21 cellular contexts compared by ENCODE assay signal in genomic region chr22:50280022-50280707, GRCh38. TPM values are rescaled to one million over a fixed set of nuclear protein-coding genes. Genes with fewer than 3 reads are reported as not detected.
DNase-seq lines count a peak whose midpoint lies in the region; FAIRE-seq and TF ChIP-seq lines count a peak whose summit lies in the region.
"Had no signal": no experiment of that assay in that cellular context is flagged by ENCODE, and none has a peak within 500 bp of the region (broad histone marks: within the 10 kb centered on the region; RNA-seq: fewer than 3 reads in every experiment).

No MANE protein-coding gene starts in this region.

- H3K9me3 ChIP-seq in H1 (ENCODE audit: insufficient read depth in 2 of 2, low read depth in 1 of 2, low read length in 1 of 2), result peaks cover 7 to 24% of the 10 kb centered on the region in 2 experiments; a peak in 3 of 4 replicates
- H3K9me3 ChIP-seq in stomach, result no peaks in the 10 kb centered on the region
- H3K9me3 ChIP-seq: BLaER1, HAP-1 had no signal

- DNase-seq in RWPE1 (ENCODE audit: low spot score), result no peak
- DNase-seq in H1 (ENCODE audit: low read depth in 1 of 2, low spot score in 2 of 2), result no peak
- DNase-seq in stomach, result peak; percentile 82
- DNase-seq in NK-92 treated with Interleukin-12 subunit alpha and Interleukin-12 subunit beta, amount 100 ng/mL, for 24 hours (lab: John Stamatoyannopoulos, UW), result no peak
- DNase-seq in NCI-H446 treated with DMSO at 0.1 percent for 48 hours (lab: John Stamatoyannopoulos, UW), result no peak
- DNase-seq in SKM-1 treated with dmso at 0.1 percent for 144 hours (lab: John Stamatoyannopoulos, UW; ENCODE audit: unreplicated experiment), result no peak
- DNase-seq: CD4-positive, CD25-positive, alpha-beta regulatory T cell; CD8-positive, alpha-beta T cell; DMS53; DMS79 treated with DMSO at 0.1 percent for 48 hours; GF-D8 had no signal

- no peak overlapping the region for H3K4me3 ChIP-seq in H1 (ENCODE audit: extremely low read depth in 1 of 4, insufficient read depth in 2 of 4, low read depth in 3 of 4, low read length in 4 of 4)
- no peak overlapping the region for H3K4me3 ChIP-seq in stomach
- H3K4me3 ChIP-seq: BLaER1, GM23338, HAP-1 had no signal

- H3K36me3 ChIP-seq in H1 (ENCODE audit: control insufficient read depth in 2 of 4, insufficient read depth in 4 of 4, low read length in 3 of 4) (peaks cover 24 to 91% (median 49%) of the 10 kb centered on the region in 4 experiments), stomach (peaks cover 95 to 99% (median 98%) of the 10 kb centered on the region in 4 donors)

- H3K23ac ChIP-seq in H1 (ENCODE audit: insufficient read length), result no peak overlapping the region

- in situ Hi-C loops in GM18951 (cut with MboI; ENCODE audit: low sequenced_read_pairs, unreplicated experiment), result no loop called here

- POLR2A ChIA-PET in RWPE1 (lab: Yijun Ruan, JAX; ENCODE audit: low non-redundant PET) (no interaction called here), H1 (lab: Charles Lee; ENCODE audit: partially characterized antibody) (interaction anchor here (0.7 to 1.2 kb wide), 3 partner anchors 13 to 42 kb away, joined by 3 to 4 read pairs (median 3); no protein-coding TSS in a partner anchor)

- no peak overlapping the region for H3K56ac ChIP-seq in H1 (replicated peaks; ENCODE audit: insufficient read length, low read depth, low read length)

- no peak overlapping the region for H2AFZ ChIP-seq in H1 (ENCODE audit: low read length)
- H2AFZ ChIP-seq: GM23338 had no signal

- H3K79me1 ChIP-seq in H1 (ENCODE audit: low read depth, low read length), result no peaks in the 10 kb centered on the region

- no peak overlapping the region for H4K91ac ChIP-seq in H1 (replicated peaks; ENCODE audit: insufficient read length, low read length)

- no peak overlapping the region for H2BK15ac ChIP-seq in H1 (ENCODE audit: low read length)

- H2BK5ac ChIP-seq in H1 (ENCODE audit: low read depth, low read length), result no peak overlapping the region

- 95% methylated on average over 15 of the region's 38 CpGs; no CpG with 5 or more reads in 1 of the 2 experiments for WGBS in H1 (ENCODE audit: extremely low coverage in 1 of 2, insufficient coverage in 1 of 2, insufficient read length in 1 of 2, insufficient replicate concordance in 2 of 2, low coverage in 1 of 2, low lambda C conversion rate in 2 of 2, missing lambda C conversion rate in 1 of 2), 2 experiments
- WGBS in stomach, 5 donors, result 30 to 58% (median 46%) methylated on average over 31 to 38 of the region's 38 CpGs

- TF ChIP-seq CTCF in RWPE1 (conservative IDR thresholded peaks at IDR 0.05; ENCODE audit: low read depth) (no peak), H1 (IDR thresholded peaks at IDR 0.05; ENCODE audit: control extremely low read depth in 1 of 3, insufficient read depth in 1 of 3, low read depth in 1 of 3, low read length in 3 of 3) (no peak), stomach (IDR thresholded peaks at IDR 0.05) (no peak)

- CTCF ChIA-PET in RWPE1 (lab: Yijun Ruan, JAX) (interaction anchor here (0.6 kb wide), 1 partner anchor 45 kb away, joined by 3 read pairs; no protein-coding TSS in a partner anchor), H1 (lab: Charles Lee; ENCODE audit: partially characterized antibody) (interaction anchor here (0.8 to 3.5 kb wide), 6 partner anchors 11 to 364 kb away, joined by 3 to 12 read pairs (median 4); no protein-coding TSS in a partner anchor)

- peak; percentile 15 for TF ChIP-seq POLR2A in GM18951 (IDR thresholded peaks at IDR 0.05; ENCODE audit: extremely low read depth, insufficient read depth, insufficient read length)
- no peak for TF ChIP-seq POLR2A in H1 (IDR thresholded peaks at IDR 0.05; ENCODE audit: control extremely low read depth in 1 of 2, low read depth in 2 of 2, low read length in 2 of 2)
- no peak for TF ChIP-seq POLR2A in stomach (IDR thresholded peaks at IDR 0.05)

- H2BK20ac ChIP-seq in H1 (ENCODE audit: low read length), result no peak overlapping the region

- H3K14ac ChIP-seq in H1 (ENCODE audit: insufficient read length), result no peak overlapping the region

- H3K4me1 ChIP-seq in H1 (replicated peaks in 1 of 4; ENCODE audit: control insufficient read depth in 3 of 4, insufficient read depth in 4 of 4, low read length in 3 of 4), result peaks cover 0 to 2% (median 0%) of the 10 kb centered on the region in 4 experiments; a peak in 2 of 7 replicates
- H3K4me1 ChIP-seq in stomach, result peaks cover 34 to 78% (median 58%) of the 10 kb centered on the region in 4 donors
- H3K4me1 ChIP-seq: HAP-1 had no signal

- H3K18ac ChIP-seq in H1 (ENCODE audit: extremely low read depth, low read length), result no peak overlapping the region

- no peak overlapping the region for H2AK5ac ChIP-seq in H1 (ENCODE audit: low read depth, low read length)

- H3K79me2 ChIP-seq in H1 (ENCODE audit: control insufficient read depth in 1 of 2, insufficient read depth in 2 of 2, low read length in 2 of 2), result no peaks in the 10 kb centered on the region

- H2BK12ac ChIP-seq in H1 (ENCODE audit: low read depth, low read length), result no peak overlapping the region

- peaks cover 2 to 6% of the 10 kb centered on the region in 2 experiments for H4K20me1 ChIP-seq in H1 (replicated peaks in 1 of 2; ENCODE audit: control insufficient read depth in 1 of 2, insufficient read depth in 2 of 2, low read length in 2 of 2)

- H3K23me2 ChIP-seq in H1 (ENCODE audit: low read depth, low read length), result no peaks in the 10 kb centered on the region

- H3K9ac ChIP-seq in H1 (replicated peaks in 1 of 4; ENCODE audit: extremely low read depth in 1 of 4, low read depth in 3 of 4, low read length in 3 of 4), result no peak overlapping the region
- H3K9ac ChIP-seq: BLaER1 had no signal

- no peak overlapping the region for H3K4me2 ChIP-seq in H1 (ENCODE audit: insufficient read depth in 1 of 2, low read depth in 2 of 2, low read length in 2 of 2)
- H3K4me2 ChIP-seq: BLaER1, GM23338 had no signal

- no peaks in the 10 kb centered on the region for H3K27me3 ChIP-seq in H1 (replicated peaks in 1 of 4; ENCODE audit: control insufficient read depth in 3 of 4, extremely low read depth in 1 of 4, insufficient read depth in 3 of 4, low read length in 3 of 4)
- no peaks in the 10 kb centered on the region for H3K27me3 ChIP-seq in stomach
- H3K27me3 ChIP-seq: BLaER1 had no signal

- TF ChIP-seq RAD21 in H1 (IDR thresholded peaks at IDR 0.05 in 1 of 2, conservative IDR thresholded peaks at IDR 0.05 in 1 of 2; ENCODE audit: low read depth in 2 of 2, low read length in 2 of 2), result no peak

- H4K5ac ChIP-seq in H1 (ENCODE audit: insufficient read length, low read depth, low read length), result no peak overlapping the region

- TF ChIP-seq EP300 in H1 (IDR thresholded peaks at IDR 0.05; ENCODE audit: borderline replicate concordance in 1 of 2, low read depth in 2 of 2, low read length in 2 of 2), result no peak
- TF ChIP-seq EP300 in stomach (IDR thresholded peaks at IDR 0.05), result no peak

- no peak overlapping the region for H2BK120ac ChIP-seq in H1 (replicated peaks; ENCODE audit: low read depth, low read length)

- no peak for FAIRE-seq in H1 (lab: Jason Lieb, UNC)
- FAIRE-seq: A204.1, GM12891, GM18507, H54 had no signal

- peak overlapping the region; percentile 91 for H3K27ac ChIP-seq in RWPE1
- H3K27ac ChIP-seq in H1 (ENCODE audit: low read depth, low read length), result no peak overlapping the region
- H3K27ac ChIP-seq in stomach, result peak overlapping the region; percentile 84 to 95 (median 92)
- H3K27ac ChIP-seq: 22Rv1, BLaER1, C4-2B had no signal

- H3K4ac ChIP-seq in H1 (replicated peaks; ENCODE audit: insufficient read length, low read depth, low read length), result no peak overlapping the region

- intact Hi-C loops in stomach (cut with DNase I; ENCODE audit: low total_unique reads), result no loop called here

- H4K8ac ChIP-seq in H1 (ENCODE audit: extremely low read depth, insufficient read depth, low read length), result no peak overlapping the region; the same call in 1 of the 2 replicates

RNA-seq across cellular contexts. Expression of gene MAPK11, which starts 10.0 kb away (rescaled TPM):
- 1.5 TPM in 2 replicates for total RNA-seq in H1 (2021; fragmentation: NEBNext Ultra II Directional; extraction: Animal tissue kit (Norgen Biotek cat#: 25700))
- polyA plus RNA-seq in H1 (2011; rRNA removed), result 0.70 and 1.5 TPM in 2 replicates
- 1.1 TPM for polyA plus RNA-seq in H1 (2011; cell fraction: cytosol; rRNA removed)
- polyA plus RNA-seq in H1 (2011; cell fraction: nucleus; rRNA removed), result 4.6 TPM
- polyA plus RNA-seq in H1 (2012, experiment 1 of 2), result 0.36 to 1.7 TPM (median 1.1 TPM) in 4 replicates
- polyA plus RNA-seq in H1 (2012, experiment 2 of 2), result 0.45 TPM
- 0.87 TPM for polyA plus RNA-seq in H1 (2013, experiment 1 of 2)
- polyA plus RNA-seq in H1 (2013, experiment 2 of 2), result 0.96 TPM
- polyA minus RNA-seq in H1 (2011; rRNA and poly(A)+ RNA removed), result 0.57 and 0.68 TPM in 2 replicates
- polyA minus RNA-seq in H1 (2011; cell fraction: cytosol; rRNA and poly(A)+ RNA removed), result not detected
- 1.00 TPM for polyA minus RNA-seq in H1 (2011; cell fraction: nucleus; rRNA and poly(A)+ RNA removed)
- total RNA-seq in stomach, result 10 to 100 TPM in 1 of 5 donors, 1 to 10 TPM in 2, under 1 TPM in 1, not detected in 1; 0.29 to 10.1 (median 5.7) TPM
- polyA plus RNA-seq in stomach, result 10 to 100 TPM in 2 of 3 donors, 1 to 10 TPM in 1; 8.5 to 13.6 (median 12.3) TPM

RNA-seq across cellular contexts. Expression of gene MAPK12, which starts 18.7 kb away (rescaled TPM):
- 15.6 and 20.3 TPM in 2 replicates for total RNA-seq in H1 (2021; fragmentation: NEBNext Ultra II Directional; extraction: Animal tissue kit (Norgen Biotek cat#: 25700))
- 17.3 and 25.9 TPM in 2 replicates for polyA plus RNA-seq in H1 (2011; rRNA removed)
- polyA plus RNA-seq in H1 (2011; cell fraction: cytosol; rRNA removed), result 24.5 TPM
- polyA plus RNA-seq in H1 (2011; cell fraction: nucleus; rRNA removed), result 83.3 TPM
- 13.2 to 20.0 TPM (median 18.2 TPM) in 4 replicates for polyA plus RNA-seq in H1 (2012, experiment 1 of 2)
- polyA plus RNA-seq in H1 (2012, experiment 2 of 2), result 15.2 TPM
- polyA plus RNA-seq in H1 (2013, experiment 1 of 2), result 14.5 TPM
- polyA plus RNA-seq in H1 (2013, experiment 2 of 2), result 11.9 TPM
- polyA minus RNA-seq in H1 (2011; rRNA and poly(A)+ RNA removed), result 8.8 and 9.6 TPM in 2 replicates
- polyA minus RNA-seq in H1 (2011; cell fraction: cytosol; rRNA and poly(A)+ RNA removed), result 11.2 TPM
- polyA minus RNA-seq in H1 (2011; cell fraction: nucleus; rRNA and poly(A)+ RNA removed), result 19.5 TPM
- total RNA-seq in stomach, result 10 to 100 TPM in 2 of 5 donors, 1 to 10 TPM in 3; 5.2 to 49.6 (median 9.3) TPM
- 1 to 10 TPM; 4.7 to 9.3 (median 7.1) TPM for polyA plus RNA-seq in stomach

RNA-seq across cellular contexts. Expression of gene PLXNB2, which starts 27.3 kb away (rescaled TPM):
- 92.8 and 106 TPM in 2 replicates for total RNA-seq in H1 (2021; fragmentation: NEBNext Ultra II Directional; extraction: Animal tissue kit (Norgen Biotek cat#: 25700))
- 58.3 and 83.3 TPM in 2 replicates for polyA plus RNA-seq in H1 (2011; rRNA removed)
- polyA plus RNA-seq in H1 (2011; cell fraction: cytosol; rRNA removed), result 58.5 TPM
- polyA plus RNA-seq in H1 (2011; cell fraction: nucleus; rRNA removed), result 226 TPM
- 63.1 to 97.9 TPM (median 90.3 TPM) in 4 replicates for polyA plus RNA-seq in H1 (2012, experiment 1 of 2)
- 97.7 TPM for polyA plus RNA-seq in H1 (2012, experiment 2 of 2)
- polyA plus RNA-seq in H1 (2013, experiment 1 of 2), result 115 TPM
- 92.5 TPM for polyA plus RNA-seq in H1 (2013, experiment 2 of 2)
- 71.0 and 71.3 TPM in 2 replicates for polyA minus RNA-seq in H1 (2011; rRNA and poly(A)+ RNA removed)
- polyA minus RNA-seq in H1 (2011; cell fraction: cytosol; rRNA and poly(A)+ RNA removed), result 70.6 TPM
- 62.9 TPM for polyA minus RNA-seq in H1 (2011; cell fraction: nucleus; rRNA and poly(A)+ RNA removed)
- 100 to 1,000 TPM; 105 to 648 (median 400) TPM for total RNA-seq in stomach
- 100 to 1,000 TPM in 2 of 3 donors, 10 to 100 TPM in 1; 50.3 to 197 (median 147) TPM for polyA plus RNA-seq in stomach

RNA-seq across cellular contexts. Expression of gene HDAC10, which starts 29.1 kb away (rescaled TPM):
- 21.2 and 26.4 TPM in 2 replicates for total RNA-seq in H1 (2021; fragmentation: NEBNext Ultra II Directional; extraction: Animal tissue kit (Norgen Biotek cat#: 25700))
- polyA plus RNA-seq in H1 (2011; rRNA removed), result 11.2 and 18.8 TPM in 2 replicates
- 11.2 TPM for polyA plus RNA-seq in H1 (2011; cell fraction: cytosol; rRNA removed)
- 131 TPM for polyA plus RNA-seq in H1 (2011; cell fraction: nucleus; rRNA removed)
- 13.3 to 28.3 TPM (median 25.5 TPM) in 4 replicates for polyA plus RNA-seq in H1 (2012, experiment 1 of 2)
- polyA plus RNA-seq in H1 (2012, experiment 2 of 2), result 14.3 TPM
- 11.9 TPM for polyA plus RNA-seq in H1 (2013, experiment 1 of 2)
- polyA plus RNA-seq in H1 (2013, experiment 2 of 2), result 11.8 TPM
- polyA minus RNA-seq in H1 (2011; rRNA and poly(A)+ RNA removed), result 6.1 and 7.2 TPM in 2 replicates
- 11.4 TPM for polyA minus RNA-seq in H1 (2011; cell fraction: cytosol; rRNA and poly(A)+ RNA removed)
- 34.8 TPM for polyA minus RNA-seq in H1 (2011; cell fraction: nucleus; rRNA and poly(A)+ RNA removed)
- 100 to 1,000 TPM in 2 of 5 donors, 10 to 100 TPM in 3; 15.4 to 156 (median 74.1) TPM for total RNA-seq in stomach
- polyA plus RNA-seq in stomach, result 10 to 100 TPM; 24.7 to 41.4 (median 36.2) TPM

RNA-seq across cellular contexts. Expression of gene TUBGCP6, which starts 35.3 kb away (rescaled TPM):
- 23.5 and 24.7 TPM in 2 replicates for total RNA-seq in H1 (2021; fragmentation: NEBNext Ultra II Directional; extraction: Animal tissue kit (Norgen Biotek cat#: 25700))
- polyA plus RNA-seq in H1 (2011; rRNA removed) (24.2 and 33.6 TPM in 2 replicates), stomach (10 to 100 TPM; 37.8 to 59.0 (median 38.8) TPM)
- 23.5 TPM for polyA plus RNA-seq in H1 (2011; cell fraction: cytosol; rRNA removed)
- 176 TPM for polyA plus RNA-seq in H1 (2011; cell fraction: nucleus; rRNA removed)
- polyA plus RNA-seq in H1 (2012, experiment 1 of 2), result 18.5 to 28.4 TPM (median 26.1 TPM) in 4 replicates
- polyA plus RNA-seq in H1 (2012, experiment 2 of 2), result 17.2 TPM
- 14.6 TPM for polyA plus RNA-seq in H1 (2013, experiment 1 of 2)
- 13.0 TPM for polyA plus RNA-seq in H1 (2013, experiment 2 of 2)
- 14.8 and 14.9 TPM in 2 replicates for polyA minus RNA-seq in H1 (2011; rRNA and poly(A)+ RNA removed)
- 13.8 TPM for polyA minus RNA-seq in H1 (2011; cell fraction: cytosol; rRNA and poly(A)+ RNA removed)
- 34.9 TPM for polyA minus RNA-seq in H1 (2011; cell fraction: nucleus; rRNA and poly(A)+ RNA removed)
- total RNA-seq in stomach, result 100 to 1,000 TPM in 1 of 5 donors, 10 to 100 TPM in 4; 40.4 to 112 (median 91.5) TPM
